16 cellular contexts compared by ENCODE assay signal in genomic region chr4:102157984-102158383, GRCh38.
DNase-seq lines count a peak whose midpoint lies in the region; TF ChIP-seq lines count a peak whose summit lies in the region.
"Had no signal": no experiment of that assay in that cellular context is flagged by ENCODE, and none has a peak within 500 bp of the region (broad histone marks: within the 10 kb centered on the region; RNA-seq: fewer than 3 reads in every experiment).

No MANE protein-coding gene starts in this region.

- no peak overlapping the region for H3K9ac ChIP-seq in Loucy (ENCODE audit: low read depth, low read length, poor library complexity, severe bottlenecking)
- H3K9ac ChIP-seq: KMS-11 had no signal

- peak; percentile 40 for DNase-seq in NCI-H2029 (lab: John Stamatoyannopoulos, UW)
- no peak for DNase-seq in NCI-H2029 treated with DMSO at 0.1 percent for 48 hours (lab: John Stamatoyannopoulos, UW)
- DNase-seq in NCI-H345 treated with DMSO at 0.1 percent for 48 hours (lab: John Stamatoyannopoulos, UW; ENCODE audit: unreplicated experiment), result peak; percentile 24
- peak; percentile 76 for DNase-seq in renal cortical epithelial cell (ENCODE audit: low read depth)
- DNase-seq in SKM-1 (lab: John Stamatoyannopoulos, UW; ENCODE audit: unreplicated experiment), result no peak
- DNase-seq in GF-D8 (lab: John Stamatoyannopoulos, UW), result no peak
- DNase-seq in GM20000 (ENCODE audit: low spot score), result no peak
- DNase-seq: Caco-2, GOT3, MG63, NCI-H1105 treated with DMSO at 0.1 percent for 48 hours, NCI-H774, SJCRH30, T-helper 9 cell had no signal

- H3K4me1 ChIP-seq in Loucy (ENCODE audit: insufficient read depth, low read length, poor library complexity, severe bottlenecking), result peaks cover 13% of the 10 kb centered on the region
- H3K4me1 ChIP-seq: SJCRH30 had no signal

- no peaks in the 10 kb centered on the region for H3K79me2 ChIP-seq in Loucy (ENCODE audit: insufficient read depth, low read length)

- no peaks in the 10 kb centered on the region for H3F3A ChIP-seq in Loucy (ENCODE audit: low read depth)

- H4K20me1 ChIP-seq in Loucy (ENCODE audit: insufficient read depth, low read length, poor library complexity, severe bottlenecking), result no peaks in the 10 kb centered on the region

- no peaks in the 10 kb centered on the region for H3K9me2 ChIP-seq in Loucy (replicated peaks; ENCODE audit: low read depth, low read length)

- peak overlapping the region; percentile 13; the same call in 1 of the 2 replicates for H2AFZ ChIP-seq in Loucy (ENCODE audit: low read length)

- H3K36me3 ChIP-seq in Loucy (ENCODE audit: insufficient read depth, low read length), result no peaks in the 10 kb centered on the region
- H3K36me3 ChIP-seq: MG63, SJCRH30 had no signal

- no peak for TF ChIP-seq CTCF in Loucy (conservative IDR thresholded peaks at IDR 0.05; ENCODE audit: low read length)
- TF ChIP-seq CTCF in GM20000 (IDR thresholded peaks at IDR 0.05; ENCODE audit: extremely low read depth, missing control alignments), result no peak

- no peaks in the 10 kb centered on the region for H3K27me3 ChIP-seq in Loucy (ENCODE audit: insufficient read depth, low read length, poor library complexity, severe bottlenecking)
- H3K27me3 ChIP-seq: MG63, SJCRH30 had no signal

- no peaks in the 10 kb centered on the region for H3K9me3 ChIP-seq in Loucy (ENCODE audit: insufficient read depth, low read depth, low read length)
- H3K9me3 ChIP-seq: MG63, SJCRH30 had no signal

- no peak overlapping the region for H3K4me3 ChIP-seq in Loucy (ENCODE audit: low read length, poor library complexity, severe bottlenecking)
- H3K4me3 ChIP-seq: MG63, SJCRH30 had no signal

- no peak overlapping the region for H3K4me2 ChIP-seq in Loucy (ENCODE audit: low read depth, low read length, poor library complexity, severe bottlenecking)
- H3K4me2 ChIP-seq: KMS-11 had no signal

Comparison
In these comparisons a context has a peak if more than half of its experiments do, and no peak if none do; other contexts are left out.
1. DNase-seq: peak in NCI-H2029 (single experiment), NCI-H345 treated with DMSO at 0.1 percent for 48 hours (single experiment) and renal cortical epithelial cell (single experiment); none in NCI-H2029 treated with DMSO at 0.1 percent for 48 hours (single experiment), SKM-1 (single experiment), GF-D8 (single experiment) and GM20000 (single experiment).